15 cellular contexts compared by ENCODE assay signal in genomic region chr3:124113475-124113874, GRCh38.
DNase-seq lines count a peak whose midpoint lies in the region; ATAC-seq and TF ChIP-seq lines count a peak whose summit lies in the region.
"Had no signal": no experiment of that assay in that cellular context is flagged by ENCODE, and none has a peak within 500 bp of the region (broad histone marks: within the 10 kb centered on the region; RNA-seq: fewer than 3 reads in every experiment).

No MANE protein-coding gene starts in this region.

- H3K36me3 Mint-ChIP-seq in GM23338 (ENCODE audit: low read depth) (no peaks in the 10 kb centered on the region), endodermal cell (ENCODE audit: low read depth) (no peaks in the 10 kb centered on the region)
- H3K36me3 Mint-ChIP-seq in activated naive CD4-positive, alpha-beta T cell treated with anti-CD3 and anti-CD28 coated beads for 36 hours (ENCODE audit: low read depth): no peaks in the 10 kb centered on the region

- H3K4me1 Mint-ChIP-seq in GM23338 (peaks cover 7% of the 10 kb centered on the region), endodermal cell (peaks cover 2% of the 10 kb centered on the region)
- H3K4me1 Mint-ChIP-seq in activated naive CD4-positive, alpha-beta T cell treated with anti-CD3 and anti-CD28 coated beads for 36 hours (ENCODE audit: low read depth): no peaks in the 10 kb centered on the region

- peak; percentile 73 for ATAC-seq in GM23338
- ATAC-seq in mucosa of descending colon: peak; percentile 13
- ATAC-seq in HG03469 (IDR thresholded peaks at IDR 0.05; ENCODE audit: unreplicated experiment): no peak
- ATAC-seq in GM18502 (IDR thresholded peaks at IDR 0.05; ENCODE audit: poor library complexity, unreplicated experiment): no peak

- H3K36me3 ChIP-seq in GM23338 (ENCODE audit: insufficient read depth): no peaks in the 10 kb centered on the region
- H3K36me3 ChIP-seq in endodermal cell (ENCODE audit: control insufficient read depth, insufficient read depth, low read length): no peaks in the 10 kb centered on the region
- no peaks in the 10 kb centered on the region for H3K36me3 ChIP-seq in mucosa of descending colon (ENCODE audit: low read depth)

- H3K27ac Mint-ChIP-seq in GM23338: no peak overlapping the region
- H3K27ac Mint-ChIP-seq in endodermal cell: no peak overlapping the region
- no peak overlapping the region for H3K27ac Mint-ChIP-seq in activated naive CD4-positive, alpha-beta T cell treated with anti-CD3 and anti-CD28 coated beads for 36 hours
- H3K27ac Mint-ChIP-seq: CD4-positive, alpha-beta T cell had no signal

- H3K4me3 Mint-ChIP-seq in GM23338 (no peak overlapping the region), endodermal cell (no peak overlapping the region)
- no peak overlapping the region for H3K4me3 Mint-ChIP-seq in activated naive CD4-positive, alpha-beta T cell treated with anti-CD3 and anti-CD28 coated beads for 36 hours
- H3K4me3 Mint-ChIP-seq: CD4-positive, alpha-beta T cell had no signal

- peaks cover 20% of the 10 kb centered on the region for H3K9me2 ChIP-seq in GM23338 (ENCODE audit: insufficient read depth)

- no peak overlapping the region for H3K4me3 ChIP-seq in GM23338
- H3K4me3 ChIP-seq in endodermal cell (ENCODE audit: low read length): no peak overlapping the region
- H3K4me3 ChIP-seq in mucosa of descending colon: no peak overlapping the region

- H3K27me3 Mint-ChIP-seq in GM23338 (ENCODE audit: insufficient read depth, low read depth, poor library complexity): no peaks in the 10 kb centered on the region
- H3K27me3 Mint-ChIP-seq in endodermal cell (ENCODE audit: insufficient read depth): no peaks in the 10 kb centered on the region
- H3K27me3 Mint-ChIP-seq in activated naive CD4-positive, alpha-beta T cell treated with anti-CD3 and anti-CD28 coated beads for 36 hours (ENCODE audit: low read depth): peaks cover 17% of the 10 kb centered on the region

- no peaks in the 10 kb centered on the region for H3K9me3 Mint-ChIP-seq in GM23338
- peaks cover 1% of the 10 kb centered on the region for H3K9me3 Mint-ChIP-seq in endodermal cell
- H3K9me3 Mint-ChIP-seq in activated naive CD4-positive, alpha-beta T cell treated with anti-CD3 and anti-CD28 coated beads for 36 hours: no peaks in the 10 kb centered on the region
- H3K9me3 Mint-ChIP-seq: CD4-positive, alpha-beta T cell had no signal

- H3K27ac ChIP-seq in GM23338 (ENCODE audit: low read depth) (no peak overlapping the region), endodermal cell (ENCODE audit: low read depth, low read length) (no peak overlapping the region)

- peak; percentile 12 for DNase-seq in GM23338 (ENCODE audit: low spot score)
- peak; percentile 52 for DNase-seq in NCI-H146 (lab: John Stamatoyannopoulos, UW)
- peak; percentile 59 for DNase-seq in endodermal cell
- no peak for DNase-seq in mucosa of descending colon
- DNase-seq in activated naive CD4-positive, alpha-beta T cell treated with anti-CD3 and anti-CD28 coated beads for 36 hours: no peak
- no peak for DNase-seq in NCI-H1105 (lab: John Stamatoyannopoulos, UW)
- DNase-seq: ACHN; C1 segment of cervical spinal cord; Calu3; CD4-positive, alpha-beta T cell; DMS 273 treated with DMSO at 0.1 percent for 48 hours; DMS79 treated with DMSO at 0.1 percent for 48 hours; EL had no signal

- TF ChIP-seq CTCF in GM23338 (conservative IDR thresholded peaks at IDR 0.05; ENCODE audit: low read depth in 2 of 2): no peak
- no peak for TF ChIP-seq CTCF in endodermal cell (conservative IDR thresholded peaks at IDR 0.05)
- no peak for TF ChIP-seq CTCF in mucosa of descending colon (IDR thresholded peaks at IDR 0.05)

- H3K9ac ChIP-seq in endodermal cell (ENCODE audit: extremely low read depth, low read length, poor library complexity, severe bottlenecking): no peak overlapping the region

- H3F3A ChIP-seq in GM23338 (replicated peaks; ENCODE audit: low read depth): no peaks in the 10 kb centered on the region

- no peaks in the 10 kb centered on the region for H4K20me1 ChIP-seq in GM23338 (replicated peaks; ENCODE audit: insufficient read depth)

- intact Hi-C loops in mucosa of descending colon (cut with DNase I, micrococcal nuclease): no loop called here
- intact Hi-C loops in activated naive CD4-positive, alpha-beta T cell treated with anti-CD3 and anti-CD28 coated beads for 36 hours (cut with micrococcal nuclease): no loop called here

- H3K79me2 ChIP-seq in GM23338 (replicated peaks; ENCODE audit: insufficient read depth): no peaks in the 10 kb centered on the region

- WGBS in endodermal cell (ENCODE audit: insufficient coverage in 1 of 2, insufficient read length in 1 of 2), 2 experiments: 91 to 93% methylated on average over 5 of the region's 5 CpGs

- no peaks in the 10 kb centered on the region for H3K27me3 ChIP-seq in GM23338 (ENCODE audit: insufficient read depth)
- H3K27me3 ChIP-seq in endodermal cell (ENCODE audit: control insufficient read depth, insufficient read depth, low read length, poor library complexity, severe bottlenecking): no peaks in the 10 kb centered on the region

- H3K9me3 ChIP-seq in endodermal cell (ENCODE audit: control insufficient read depth, low read length) (peaks cover 5% of the 10 kb centered on the region), mucosa of descending colon (no peaks in the 10 kb centered on the region)

- H3K4me1 ChIP-seq in GM23338 (ENCODE audit: insufficient read depth): no peaks in the 10 kb centered on the region
- no peaks in the 10 kb centered on the region for H3K4me1 ChIP-seq in endodermal cell (ENCODE audit: control insufficient read depth, insufficient read depth, low read length)
- H3K4me1 ChIP-seq in mucosa of descending colon (ENCODE audit: low read depth): no peaks in the 10 kb centered on the region

- no peak overlapping the region for H3K4me2 ChIP-seq in GM23338

- CTCF ChIA-PET in activated naive CD4-positive, alpha-beta T cell treated with anti-CD3 and anti-CD28 coated beads for 36 hours (lab: Charles Lee): no interaction called here

- no peak overlapping the region for H2AFZ ChIP-seq in GM23338

TF ChIP-seq in GM23338, 12 proteins besides CTCF, POLR2A, EP300 and RAD21 (continues in another document):
- TF ChIP-seq EZH2 (IDR thresholded peaks at IDR 0.05; ENCODE audit: low read depth, unreplicated experiment): no peak
- TF ChIP-seq ETS1 (IDR thresholded peaks at IDR 0.05): no peak
- no peak for TF ChIP-seq JUNB (IDR thresholded peaks at IDR 0.05; ENCODE audit: unreplicated experiment)
- no peak for TF ChIP-seq STAT1 (IDR thresholded peaks at IDR 0.05; ENCODE audit: unreplicated experiment)
- no peak for TF ChIP-seq ZNF331 (CRISPR knock-in tag; IDR thresholded peaks at IDR 0.05; ENCODE audit: low read depth)
- TF ChIP-seq POLR2AphosphoS5 (IDR thresholded peaks at IDR 0.05; ENCODE audit: low read depth): no peak
- TF ChIP-seq EZH2phosphoT487 (IDR thresholded peaks at IDR 0.05; ENCODE audit: unreplicated experiment): no peak

Comparison
In these comparisons a context has a peak if more than half of its experiments do, and no peak if none do; other contexts are left out.
1. ATAC-seq: peak in GM23338 (single experiment) and mucosa of descending colon (single experiment); none in HG03469 (single experiment) and GM18502 (single experiment).
2. DNase-seq: peak in GM23338 (single experiment), NCI-H146 (single experiment) and endodermal cell (single experiment); none in mucosa of descending colon (0 of 3), activated naive CD4-positive, alpha-beta T cell treated with anti-CD3 and anti-CD28 coated beads for 36 hours (single experiment) and NCI-H1105 (single experiment).